ENCODE assay signal across 1 cellular context in the genomic region with DNA sequence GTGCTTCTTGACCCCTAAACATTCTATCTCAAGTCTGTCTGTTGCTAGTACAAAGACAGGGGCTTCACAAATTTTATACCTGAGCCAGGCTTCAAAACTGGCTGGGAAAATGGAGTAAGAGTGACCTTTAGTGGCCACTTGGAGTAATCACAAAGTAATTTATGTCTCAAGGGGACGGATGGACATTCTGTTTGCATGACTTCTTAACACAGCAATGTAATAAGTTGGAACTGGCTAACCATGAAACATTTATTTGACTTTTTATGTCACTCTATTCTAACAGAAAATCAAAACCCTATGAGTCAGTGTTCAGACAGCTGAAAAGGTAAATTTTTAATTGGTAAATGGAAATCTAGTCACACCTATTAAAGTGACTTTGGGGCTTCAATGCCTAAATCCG.
TF ChIP-seq lines count a peak whose summit lies in the region.

No MANE protein-coding gene starts in this region.

TF ChIP-seq in WTC11, 78 proteins besides CTCF, POLR2A, EP300 and RAD21 (continued from another document):
- TF ChIP-seq, protein P1, sequence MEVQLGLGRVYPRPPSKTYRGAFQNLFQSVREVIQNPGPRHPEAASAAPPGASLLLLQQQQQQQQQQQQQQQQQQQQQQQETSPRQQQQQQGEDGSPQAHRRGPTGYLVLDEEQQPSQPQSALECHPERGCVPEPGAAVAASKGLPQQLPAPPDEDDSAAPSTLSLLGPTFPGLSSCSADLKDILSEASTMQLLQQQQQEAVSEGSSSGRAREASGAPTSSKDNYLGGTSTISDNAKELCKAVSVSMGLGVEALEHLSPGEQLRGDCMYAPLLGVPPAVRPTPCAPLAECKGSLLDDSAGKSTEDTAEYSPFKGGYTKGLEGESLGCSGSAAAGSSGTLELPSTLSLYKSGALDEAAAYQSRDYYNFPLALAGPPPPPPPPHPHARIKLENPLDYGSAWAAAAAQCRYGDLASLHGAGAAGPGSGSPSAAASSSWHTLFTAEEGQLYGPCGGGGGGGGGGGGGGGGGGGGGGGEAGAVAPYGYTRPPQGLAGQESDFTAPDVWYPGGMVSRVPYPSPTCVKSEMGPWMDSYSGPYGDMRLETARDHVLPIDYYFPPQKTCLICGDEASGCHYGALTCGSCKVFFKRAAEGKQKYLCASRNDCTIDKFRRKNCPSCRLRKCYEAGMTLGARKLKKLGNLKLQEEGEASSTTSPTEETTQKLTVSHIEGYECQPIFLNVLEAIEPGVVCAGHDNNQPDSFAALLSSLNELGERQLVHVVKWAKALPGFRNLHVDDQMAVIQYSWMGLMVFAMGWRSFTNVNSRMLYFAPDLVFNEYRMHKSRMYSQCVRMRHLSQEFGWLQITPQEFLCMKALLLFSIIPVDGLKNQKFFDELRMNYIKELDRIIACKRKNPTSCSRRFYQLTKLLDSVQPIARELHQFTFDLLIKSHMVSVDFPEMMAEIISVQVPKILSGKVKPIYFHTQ (CRISPR knock-in tag; IDR thresholded peaks at IDR 0.05): no peak
- TF ChIP-seq, protein P2, sequence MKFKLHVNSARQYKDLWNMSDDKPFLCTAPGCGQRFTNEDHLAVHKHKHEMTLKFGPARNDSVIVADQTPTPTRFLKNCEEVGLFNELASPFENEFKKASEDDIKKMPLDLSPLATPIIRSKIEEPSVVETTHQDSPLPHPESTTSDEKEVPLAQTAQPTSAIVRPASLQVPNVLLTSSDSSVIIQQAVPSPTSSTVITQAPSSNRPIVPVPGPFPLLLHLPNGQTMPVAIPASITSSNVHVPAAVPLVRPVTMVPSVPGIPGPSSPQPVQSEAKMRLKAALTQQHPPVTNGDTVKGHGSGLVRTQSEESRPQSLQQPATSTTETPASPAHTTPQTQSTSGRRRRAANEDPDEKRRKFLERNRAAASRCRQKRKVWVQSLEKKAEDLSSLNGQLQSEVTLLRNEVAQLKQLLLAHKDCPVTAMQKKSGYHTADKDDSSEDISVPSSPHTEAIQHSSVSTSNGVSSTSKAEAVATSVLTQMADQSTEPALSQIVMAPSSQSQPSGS (CRISPR knock-in tag; IDR thresholded peaks at IDR 0.05; ENCODE audit: borderline replicate concordance, low read depth): no peak
- TF ChIP-seq ZNF263 (CRISPR knock-in tag; IDR thresholded peaks at IDR 0.05; ENCODE audit: low read depth) (no peak), NFYB (CRISPR knock-in tag; conservative IDR thresholded peaks at IDR 0.05; ENCODE audit: low read depth) (no peak), ZNF219 (CRISPR knock-in tag; IDR thresholded peaks at IDR 0.05; ENCODE audit: borderline replicate concordance) (no peak)
- TF ChIP-seq, protein P3, sequence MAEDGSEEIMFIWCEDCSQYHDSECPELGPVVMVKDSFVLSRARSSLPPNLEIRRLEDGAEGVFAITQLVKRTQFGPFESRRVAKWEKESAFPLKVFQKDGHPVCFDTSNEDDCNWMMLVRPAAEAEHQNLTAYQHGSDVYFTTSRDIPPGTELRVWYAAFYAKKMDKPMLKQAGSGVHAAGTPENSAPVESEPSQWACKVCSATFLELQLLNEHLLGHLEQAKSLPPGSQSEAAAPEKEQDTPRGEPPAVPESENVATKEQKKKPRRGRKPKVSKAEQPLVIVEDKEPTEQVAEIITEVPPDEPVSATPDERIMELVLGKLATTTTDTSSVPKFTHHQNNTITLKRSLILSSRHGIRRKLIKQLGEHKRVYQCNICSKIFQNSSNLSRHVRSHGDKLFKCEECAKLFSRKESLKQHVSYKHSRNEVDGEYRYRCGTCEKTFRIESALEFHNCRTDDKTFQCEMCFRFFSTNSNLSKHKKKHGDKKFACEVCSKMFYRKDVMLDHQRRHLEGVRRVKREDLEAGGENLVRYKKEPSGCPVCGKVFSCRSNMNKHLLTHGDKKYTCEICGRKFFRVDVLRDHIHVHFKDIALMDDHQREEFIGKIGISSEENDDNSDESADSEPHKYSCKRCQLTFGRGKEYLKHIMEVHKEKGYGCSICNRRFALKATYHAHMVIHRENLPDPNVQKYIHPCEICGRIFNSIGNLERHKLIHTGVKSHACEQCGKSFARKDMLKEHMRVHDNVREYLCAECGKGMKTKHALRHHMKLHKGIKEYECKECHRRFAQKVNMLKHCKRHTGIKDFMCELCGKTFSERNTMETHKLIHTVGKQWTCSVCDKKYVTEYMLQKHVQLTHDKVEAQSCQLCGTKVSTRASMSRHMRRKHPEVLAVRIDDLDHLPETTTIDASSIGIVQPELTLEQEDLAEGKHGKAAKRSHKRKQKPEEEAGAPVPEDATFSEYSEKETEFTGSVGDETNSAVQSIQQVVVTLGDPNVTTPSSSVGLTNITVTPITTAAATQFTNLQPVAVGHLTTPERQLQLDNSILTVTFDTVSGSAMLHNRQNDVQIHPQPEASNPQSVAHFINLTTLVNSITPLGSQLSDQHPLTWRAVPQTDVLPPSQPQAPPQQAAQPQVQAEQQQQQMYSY (CRISPR knock-in tag; IDR thresholded peaks at IDR 0.05): no peak
